ENCODE assay signal across 15 cellular contexts in the genomic region with DNA sequence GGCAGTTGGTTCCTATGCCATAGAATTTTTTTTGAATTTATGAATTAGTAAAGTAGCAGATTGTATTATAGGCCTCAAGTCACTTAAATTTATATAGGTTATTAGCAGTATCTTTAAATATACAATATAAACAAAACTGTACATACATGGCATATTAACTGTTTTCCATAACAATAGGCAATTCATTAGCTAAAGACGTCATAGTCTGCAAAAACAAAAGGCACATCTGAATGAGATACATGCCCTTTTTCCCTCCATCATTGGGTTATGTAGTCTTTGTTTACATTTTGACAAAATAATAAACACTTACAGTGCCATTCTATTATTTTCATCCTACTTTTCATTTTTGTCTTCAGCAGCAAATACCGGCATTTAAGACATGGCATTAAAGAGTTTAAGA. TPM values are rescaled to one million over a fixed set of nuclear protein-coding genes. Genes with fewer than 3 reads are reported as not detected.
A peak's percentile ranks its signal among the peaks of the same experiment; 100 is the strongest.
DNase-seq lines count a peak whose midpoint lies in the region; ATAC-seq and TF ChIP-seq lines count a peak whose summit lies in the region.
"Had no signal": no experiment of that assay in that cellular context is flagged by ENCODE, and none has a peak within 500 bp of the region (broad histone marks: within the 10 kb centered on the region; RNA-seq: fewer than 3 reads in every experiment).

No MANE protein-coding gene starts in this region.

- H3K27me3 Mint-ChIP-seq in WTC11 (ENCODE audit: low read depth), result no peaks in the 10 kb centered on the region
- H3K27me3 Mint-ChIP-seq: effector memory CD8-positive, alpha-beta T cell; natural killer cell treated with Interleukin-12 subunit alpha and Interleukin-12 subunit beta and Interleukin-15 and Interleukin-18, amount 100 ng/mL, for 72 hours had no signal

- no peaks in the 10 kb centered on the region for H3K27me3 ChIP-seq in gastroesophageal sphincter
- no peaks in the 10 kb centered on the region for H3K27me3 ChIP-seq in HAP-1 (ENCODE audit: low read depth)
- no peaks in the 10 kb centered on the region for H3K27me3 ChIP-seq in Peyer's patch

- H3K4me3 ChIP-seq in OCI-LY7 (ENCODE audit: low read depth, low read length, poor library complexity, severe bottlenecking) (no peak overlapping the region), gastroesophageal sphincter (no peak overlapping the region), HAP-1 (no peak overlapping the region), Peyer's patch (no peak overlapping the region)

- peaks cover 24% of the 10 kb centered on the region for H3K36me3 Mint-ChIP-seq in WTC11

- peak overlapping the region; percentile 92; the same call in 1 of the 2 replicates for H2AFZ ChIP-seq in OCI-LY7 (ENCODE audit: low read length)

- DNase-seq in Ammon's horn (ENCODE audit: low spot score) (peak; percentile 18), OCI-LY7 (ENCODE audit: low spot score) (no peak), pons (ENCODE audit: low spot score) (peak; percentile 86), HAP-1 (ENCODE audit: low spot score in 2 of 2) (no peak), WTC11 (ENCODE audit: low spot score) (no peak), Peyer's patch (no peak)
- DNase-seq: activated CD4-positive, alpha-beta T cell treated with anti-CD3 and anti-CD28 coated beads, Interleukin-2, amount 50 U/mL, for 48 hours; effector memory CD8-positive, alpha-beta T cell; NCI-H1694 treated with DMSO at 0.1 percent for 48 hours; NCI-H510A treated with DMSO at 0.1 percent for 48 hours; T1000 had no signal

- no peak for TF ChIP-seq CTCF in OCI-LY7 (conservative IDR thresholded peaks at IDR 0.05; ENCODE audit: low read length)
- no peak for TF ChIP-seq CTCF in gastroesophageal sphincter (IDR thresholded peaks at IDR 0.05)
- no peak for TF ChIP-seq CTCF in WTC11 (IDR thresholded peaks at IDR 0.05)
- no peak for TF ChIP-seq CTCF in Peyer's patch (IDR thresholded peaks at IDR 0.05)

- H4K20me1 ChIP-seq in OCI-LY7 (ENCODE audit: insufficient read depth, low read length), result peaks cover 7% of the 10 kb centered on the region; the same call in 1 of the 2 replicates

- H3K79me2 ChIP-seq in OCI-LY7 (ENCODE audit: insufficient read depth, low read depth, low read length), result peaks cover 37% of the 10 kb centered on the region

- H3K4me1 Mint-ChIP-seq in WTC11, result peaks cover 21% of the 10 kb centered on the region

- no peaks in the 10 kb centered on the region for H3K9me3 Mint-ChIP-seq in WTC11
- H3K9me3 Mint-ChIP-seq: activated T-helper 2 cell treated with anti-CD3 and anti-CD28 coated beads, Interferon-gamma antibody, Interleukin-2, Interleukin-4, amounts not matched to agents 10 μg/mL and 5 μg/mL and 100 μg/mL, durations not matched to agents 14 hours and 24 hours and 36 hours; effector memory CD8-positive, alpha-beta T cell; natural killer cell treated with Interleukin-12 subunit alpha and Interleukin-12 subunit beta and Interleukin-15 and Interleukin-18, amount 100 ng/mL, for 72 hours had no signal

- no peak overlapping the region for H3K4me3 Mint-ChIP-seq in WTC11

- TF ChIP-seq POLR2A in gastroesophageal sphincter (IDR thresholded peaks at IDR 0.05), result no peak
- TF ChIP-seq POLR2A in Peyer's patch (IDR thresholded peaks at IDR 0.05), result no peak

- no peak for TF ChIP-seq EP300 in gastroesophageal sphincter (IDR thresholded peaks at IDR 0.05)

- H3K4me2 ChIP-seq in OCI-LY7 (ENCODE audit: low read length), result no peak overlapping the region

- ATAC-seq in gastroesophageal sphincter (no peak), WTC11 (no peak), GM18502 (IDR thresholded peaks at IDR 0.05; ENCODE audit: poor library complexity, unreplicated experiment) (no peak)
- ATAC-seq: effector memory CD8-positive, alpha-beta T cell; natural killer cell treated with Interleukin-12 subunit alpha and Interleukin-12 subunit beta and Interleukin-15 and Interleukin-18, amount 100 ng/mL, for 72 hours had no signal

- H3K27ac Mint-ChIP-seq in WTC11, result no peak overlapping the region

- in situ Hi-C loops in HAP-1 (cut with MboI; ENCODE audit: low sequenced_read_pairs), result no loop called here

- POLR2A ChIA-PET in OCI-LY7 (lab: Charles Lee) (interaction anchor here (0.6 to 2.4 kb wide), 8 partner anchors 10 to 300 kb away, joined by 3 to 18 read pairs (median 6); a partner anchor contains a TSS), WTC11 (lab: Charles Lee) (interaction anchor here (2.2 kb wide), 1 partner anchor 255 kb away, joined by 12 read pairs; no protein-coding TSS in a partner anchor)

- no peaks in the 10 kb centered on the region for H3K9me3 ChIP-seq in OCI-LY7 (ENCODE audit: low read length)
- H3K9me3 ChIP-seq in gastroesophageal sphincter, result no peaks in the 10 kb centered on the region
- no peaks in the 10 kb centered on the region for H3K9me3 ChIP-seq in HAP-1
- H3K9me3 ChIP-seq in Peyer's patch, result no peaks in the 10 kb centered on the region

- no TSS peak for BruUV-seq in OCI-LY7 (replicated peaks; lab: Mats Ljungman, UMichigan)

- H3K9me2 ChIP-seq in OCI-LY7 (ENCODE audit: insufficient read depth, low read length), result no peaks in the 10 kb centered on the region

- H3K27ac ChIP-seq in OCI-LY7 (ENCODE audit: low read depth, low read length, poor library complexity, severe bottlenecking) (no peak overlapping the region), gastroesophageal sphincter (peak overlapping the region in 3 of 4 donors; percentile 81 to 86 (median 82)), Peyer's patch (peak overlapping the region in 1 of 4 donors; percentile 90)

- H3K4me1 ChIP-seq in OCI-LY7 (ENCODE audit: insufficient read depth, low read length, poor library complexity, severe bottlenecking) (peaks cover 36% of the 10 kb centered on the region), gastroesophageal sphincter (peaks cover 0 to 31% (median 8%) of the 10 kb centered on the region in 3 donors), HAP-1 (peaks cover 16% of the 10 kb centered on the region), Peyer's patch (peaks cover 0 to 14% (median 2%) of the 10 kb centered on the region in 4 donors)

- WGBS in gastroesophageal sphincter (ENCODE audit: low coverage in 1 of 2), 2 donors, result 69 to 86% methylated on average over 2 of the region's 2 CpGs

- CTCF ChIA-PET in OCI-LY7 (lab: Charles Lee; ENCODE audit: unreplicated experiment) (no interaction called here), WTC11 (lab: Charles Lee) (interaction anchor here (0.6 kb wide), 1 partner anchor 43 kb away, joined by 3 read pairs; no protein-coding TSS in a partner anchor)

- intact Hi-C loops in OCI-LY7 (cut with micrococcal nuclease; ENCODE audit: unreplicated experiment), result loop anchor here (2.0 to 5.0 kb wide), 2 partner anchors 113 to 350 kb away; a partner anchor contains a TSS

- H3K36me3 ChIP-seq in OCI-LY7 (ENCODE audit: insufficient read depth, low read length) (peaks cover 28% of the 10 kb centered on the region), gastroesophageal sphincter (peaks cover 0 to 59% of the 10 kb centered on the region in 2 donors), HAP-1 (replicated peaks) (peaks cover 25% of the 10 kb centered on the region), Peyer's patch (peaks cover 0 to 29% (median 0%) of the 10 kb centered on the region in 3 donors)

TF ChIP-seq in WTC11, 78 proteins besides CTCF, POLR2A, EP300 and RAD21:
- TF ChIP-seq, protein P1, sequence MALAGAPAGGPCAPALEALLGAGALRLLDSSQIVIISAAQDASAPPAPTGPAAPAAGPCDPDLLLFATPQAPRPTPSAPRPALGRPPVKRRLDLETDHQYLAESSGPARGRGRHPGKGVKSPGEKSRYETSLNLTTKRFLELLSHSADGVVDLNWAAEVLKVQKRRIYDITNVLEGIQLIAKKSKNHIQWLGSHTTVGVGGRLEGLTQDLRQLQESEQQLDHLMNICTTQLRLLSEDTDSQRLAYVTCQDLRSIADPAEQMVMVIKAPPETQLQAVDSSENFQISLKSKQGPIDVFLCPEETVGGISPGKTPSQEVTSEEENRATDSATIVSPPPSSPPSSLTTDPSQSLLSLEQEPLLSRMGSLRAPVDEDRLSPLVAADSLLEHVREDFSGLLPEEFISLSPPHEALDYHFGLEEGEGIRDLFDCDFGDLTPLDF (CRISPR knock-in tag; IDR thresholded peaks at IDR 0.05), result no peak
- TF ChIP-seq RORB (CRISPR knock-in tag; IDR thresholded peaks at IDR 0.05), result no peak
- TF ChIP-seq SP1 (CRISPR knock-in tag; conservative IDR thresholded peaks at IDR 0.05), result no peak
- TF ChIP-seq, protein P2, sequence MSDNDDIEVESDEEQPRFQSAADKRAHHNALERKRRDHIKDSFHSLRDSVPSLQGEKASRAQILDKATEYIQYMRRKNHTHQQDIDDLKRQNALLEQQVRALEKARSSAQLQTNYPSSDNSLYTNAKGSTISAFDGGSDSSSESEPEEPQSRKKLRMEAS (CRISPR knock-in tag; IDR thresholded peaks at IDR 0.05), result no peak
- TF ChIP-seq HMGA2 (CRISPR knock-in tag; IDR thresholded peaks at IDR 0.05), result no peak
- no peak for TF ChIP-seq JAZF1 (CRISPR knock-in tag; IDR thresholded peaks at IDR 0.05)
- no peak for TF ChIP-seq EMX1 (CRISPR knock-in tag; IDR thresholded peaks at IDR 0.05)
- TF ChIP-seq, protein P3, sequence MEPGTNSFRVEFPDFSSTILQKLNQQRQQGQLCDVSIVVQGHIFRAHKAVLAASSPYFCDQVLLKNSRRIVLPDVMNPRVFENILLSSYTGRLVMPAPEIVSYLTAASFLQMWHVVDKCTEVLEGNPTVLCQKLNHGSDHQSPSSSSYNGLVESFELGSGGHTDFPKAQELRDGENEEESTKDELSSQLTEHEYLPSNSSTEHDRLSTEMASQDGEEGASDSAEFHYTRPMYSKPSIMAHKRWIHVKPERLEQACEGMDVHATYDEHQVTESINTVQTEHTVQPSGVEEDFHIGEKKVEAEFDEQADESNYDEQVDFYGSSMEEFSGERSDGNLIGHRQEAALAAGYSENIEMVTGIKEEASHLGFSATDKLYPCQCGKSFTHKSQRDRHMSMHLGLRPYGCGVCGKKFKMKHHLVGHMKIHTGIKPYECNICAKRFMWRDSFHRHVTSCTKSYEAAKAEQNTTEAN (CRISPR knock-in tag; IDR thresholded peaks at IDR 0.05), result no peak
- no peak for TF ChIP-seq ZNF138 (CRISPR knock-in tag; conservative IDR thresholded peaks at IDR 0.05)
- no peak for TF ChIP-seq TEAD4 (CRISPR knock-in tag; IDR thresholded peaks at IDR 0.05)
TF ChIP-seq in WTC11: peak in this region for 0.

RNA-seq across cellular contexts. Expression of a gene that starts 1.1 kb away (rescaled TPM):
- 13.3 and 13.5 TPM in 2 replicates for total RNA-seq in OCI-LY7 (2014; rRNA removed; shearing (Covaris generic))
- total RNA-seq in OCI-LY7 (2022), result 12.6 and 12.9 TPM in 2 replicates
- total RNA-seq in gastroesophageal sphincter, result 1 to 10 TPM in 3 of 4 donors, under 1 TPM in 1; 0.69 to 8.2 (median 4.9) TPM
- total RNA-seq in WTC11 (2021), result 10.5 to 11.5 TPM (median 11.1 TPM) in 3 replicates
- 1 to 10 TPM; 5.8 to 10.0 (median 7.0) TPM for total RNA-seq in Peyer's patch

Comparison
In these comparisons a context has a peak if more than half of its experiments do, and no peak if none do; other contexts are left out.
1. DNase-seq: peak in Ammon's horn (single experiment) and pons (single experiment); none in OCI-LY7 (single experiment), HAP-1 (0 of 2), WTC11 (single experiment) and Peyer's patch (0 of 3).